Comparison of ENCODE assay signal across 29 cellular contexts in genomic region chr5:167822241-167822640, GRCh38.
"Had no signal": no experiment of that assay in that cellular context is flagged by ENCODE, and none has a peak within 500 bp of the region (broad histone marks: within the 10 kb centered on the region; RNA-seq: fewer than 3 reads in every experiment).

No MANE protein-coding gene starts in this region.

- H3K4me3 ChIP-seq: gastroesophageal sphincter, mucosa of descending colon, smooth muscle cell, stomach had no signal

- ATAC-seq: activated CD8-positive, alpha-beta T cell treated with anti-CD3 and anti-CD28 coated beads, Interleukin-2, amount 10 ng/mL, durations not matched to agents 7 days and 5 days; gastroesophageal sphincter; left cardiac atrium; mucosa of descending colon; sciatic nerve; stimulated activated memory B cell treated with anti-CD40 and anti-IgM and Interleukin-4, amounts not matched to agents 10 μg/mL and 1 μg/mL and 100 μg/mL, for 72 hours had no signal

- H3K27ac Mint-ChIP-seq: activated CD8-positive, alpha-beta T cell treated with anti-CD3 and anti-CD28 coated beads, Interleukin-2, amount 10 ng/mL, durations not matched to agents 7 days and 5 days; activated naive CD4-positive, alpha-beta T cell treated with anti-CD3 and anti-CD28 coated beads, Interleukin-2, amount 50 U/mL, for 24 hours; activated T-helper 1 cell treated with anti-CD3 and anti-CD28 coated beads, Interleukin-12 subunit alpha, Interleukin-12 subunit beta, Interleukin-2, Interleukin-4 antibody, amounts not matched to agents 30 ng/mL and 10 ng/mL and 1 ng/mL, durations not matched to agents 14 hours and 24 hours and 36 hours; dendritic cell treated with granulocyte-macrophage colony-stimulating factor and Interleukin-4, amounts not matched to agents 40 ng/mL and 50 ng/mL, for 4 days; stimulated activated memory B cell treated with anti-CD40 and anti-IgM and Interleukin-4, amounts not matched to agents 10 μg/mL and 1 μg/mL and 100 μg/mL, for 72 hours had no signal

- H3K27ac ChIP-seq: gastroesophageal sphincter, stomach had no signal

- H3K4me1 Mint-ChIP-seq: activated naive CD4-positive, alpha-beta T cell treated with anti-CD3 and anti-CD28 coated beads, Interleukin-2, amount 50 U/mL, for 24 hours; stimulated activated memory B cell treated with anti-CD40 and anti-IgM and Interleukin-4, amounts not matched to agents 10 μg/mL and 1 μg/mL and 100 μg/mL, for 72 hours had no signal

- H3K36me3 ChIP-seq: esophagus squamous epithelium, gastroesophageal sphincter, stomach, vagina had no signal

- H3K9me3 ChIP-seq: esophagus squamous epithelium, gastroesophageal sphincter, mucosa of descending colon, stomach, vagina had no signal

- H3K4me2 ChIP-seq: smooth muscle cell had no signal

- H3K27me3 ChIP-seq: esophagus squamous epithelium, vagina had no signal

- H3K4me1 ChIP-seq: gastroesophageal sphincter, stomach, vagina had no signal

- H3K27me3 Mint-ChIP-seq: activated naive CD4-positive, alpha-beta T cell treated with anti-CD3 and anti-CD28 coated beads, Interleukin-2, amount 50 U/mL, for 24 hours; stimulated activated memory B cell treated with anti-CD40 and anti-IgM and Interleukin-4, amounts not matched to agents 10 μg/mL and 1 μg/mL and 100 μg/mL, for 72 hours had no signal

- H3K9me3 Mint-ChIP-seq: activated naive CD4-positive, alpha-beta T cell treated with anti-CD3 and anti-CD28 coated beads, Interleukin-2, amount 50 U/mL, for 24 hours; activated T-helper 1 cell treated with anti-CD3 and anti-CD28 coated beads, Interleukin-12 subunit alpha, Interleukin-12 subunit beta, Interleukin-2, Interleukin-4 antibody, amounts not matched to agents 30 ng/mL and 10 ng/mL and 1 ng/mL, durations not matched to agents 14 hours and 24 hours and 36 hours; dendritic cell treated with granulocyte-macrophage colony-stimulating factor and Interleukin-4, amounts not matched to agents 40 ng/mL and 50 ng/mL, for 4 days; stimulated activated memory B cell treated with anti-CD40 and anti-IgM and Interleukin-4, amounts not matched to agents 10 μg/mL and 1 μg/mL and 100 μg/mL, for 72 hours had no signal

- H3K4me3 Mint-ChIP-seq: activated CD8-positive, alpha-beta T cell treated with anti-CD3 and anti-CD28 coated beads, Interleukin-2, amount 10 ng/mL, durations not matched to agents 7 days and 5 days; activated naive CD4-positive, alpha-beta T cell treated with anti-CD3 and anti-CD28 coated beads, Interleukin-2, amount 50 U/mL, for 24 hours; activated T-helper 1 cell treated with anti-CD3 and anti-CD28 coated beads, Interleukin-12 subunit alpha, Interleukin-12 subunit beta, Interleukin-2, Interleukin-4 antibody, amounts not matched to agents 30 ng/mL and 10 ng/mL and 1 ng/mL, durations not matched to agents 14 hours and 24 hours and 36 hours; dendritic cell treated with granulocyte-macrophage colony-stimulating factor and Interleukin-4, amounts not matched to agents 40 ng/mL and 50 ng/mL, for 4 days; stimulated activated memory B cell treated with anti-CD40 and anti-IgM and Interleukin-4, amounts not matched to agents 10 μg/mL and 1 μg/mL and 100 μg/mL, for 72 hours had no signal

- FAIRE-seq: islet of Langerhans had no signal

- DNase-seq: activated CD4-positive, alpha-beta T cell treated with anti-CD3 and anti-CD28 coated beads for 1 hour; activated CD4-positive, alpha-beta T cell treated with anti-CD3 and anti-CD28 coated beads, Interleukin-2, amount 50 U/mL, for 1 hour; activated CD8-positive, alpha-beta T cell treated with anti-CD3 and anti-CD28 coated beads, Interleukin-2, amount 10 ng/mL, durations not matched to agents 7 days and 5 days; activated gamma-delta T cell; aorta; cerebellar nuclear complex; effector memory CD4-positive, alpha-beta T cell; esophagus squamous epithelium; head of caudate nucleus; hypothalamus; left cardiac atrium; mesendoderm; mucosa of descending colon; nucleus accumbens; posterior cingulate gyrus; stimulated activated CD4-positive, alpha-beta T cell treated with anti-CD3 and anti-CD28 coated beads, Interleukin-15, amount 100 ng/mL, for 24 hours; stomach; T-helper 1 cell; T-helper 9 cell; trophoblast cell had no signal

- H3K36me3 Mint-ChIP-seq: activated naive CD4-positive, alpha-beta T cell treated with anti-CD3 and anti-CD28 coated beads, Interleukin-2, amount 50 U/mL, for 24 hours; stimulated activated memory B cell treated with anti-CD40 and anti-IgM and Interleukin-4, amounts not matched to agents 10 μg/mL and 1 μg/mL and 100 μg/mL, for 72 hours had no signal
